In genomic region chr1:213586609-213586972, GRCh38 we compare ENCODE assay signal across 26 cellular contexts.
"Had no signal": no experiment of that assay in that cellular context is flagged by ENCODE, and none has a peak within 500 bp of the region (broad histone marks: within the 10 kb centered on the region; RNA-seq: fewer than 3 reads in every experiment).

No MANE protein-coding gene starts in this region.

- H3K4me3 Mint-ChIP-seq: endodermal cell, natural killer cell, neural progenitor cell, type B pancreatic cell had no signal

- H3K9me3 ChIP-seq: ovary, right lobe of liver, spleen, stomach, thoracic aorta, uterus had no signal

- H3K4me1 Mint-ChIP-seq: natural killer cell, neural progenitor cell had no signal

- DNase-seq: effector CD4-positive, alpha-beta T cell; endodermal cell; erythroblast; foreskin keratinocyte; head of caudate nucleus; kidney; mammary epithelial cell; natural killer cell; nucleus accumbens; ovary; right lobe of liver; spleen; stimulated activated CD4-positive, alpha-beta T cell treated with anti-CD3 and anti-CD28 coated beads, Interleukin-15, amount 100 ng/mL, for 24 hours; stimulated activated CD4-positive, alpha-beta T cell treated with anti-CD3 and anti-CD28 coated beads, Interleukin-1b, Interleukin-23, amount 100 ng/mL, for 48 hours; stimulated activated CD4-positive, alpha-beta T cell treated with anti-CD3 and anti-CD28 coated beads, Interleukin-4, amount 100 ng/mL, for 24 hours; stimulated activated naive CD4-positive, alpha-beta T cell; stomach; substantia nigra; uterus had no signal

- H3K4me3 ChIP-seq: coronary artery, hepatocyte, neural progenitor cell, ovary, right lobe of liver, spleen, stomach, thoracic aorta, uterus had no signal

- ATAC-seq: foreskin keratinocyte, left lobe of liver, natural killer cell had no signal

- H3K4me1 ChIP-seq: foreskin keratinocyte, neural progenitor cell, right lobe of liver, spleen, stomach, uterus had no signal

- H3K27ac Mint-ChIP-seq: endodermal cell, natural killer cell, neural progenitor cell, progenitor cell of endocrine pancreas, type B pancreatic cell had no signal

- H3K36me3 Mint-ChIP-seq: natural killer cell, neural progenitor cell, type B pancreatic cell had no signal

- H3K27ac ChIP-seq: coronary artery, foreskin keratinocyte, hepatocyte, neural progenitor cell, ovary, right lobe of liver, spleen, stomach, thoracic aorta, uterus had no signal

- H3K9ac ChIP-seq: neural progenitor cell had no signal

- H3K9me3 Mint-ChIP-seq: endodermal cell, natural killer cell, neural progenitor cell, type B pancreatic cell had no signal

- H3K27me3 Mint-ChIP-seq: progenitor cell of endocrine pancreas had no signal

- H3K27me3 ChIP-seq: foreskin keratinocyte, hepatocyte, neural progenitor cell, ovary, right lobe of liver, spleen, stomach, uterus had no signal

- H3K36me3 ChIP-seq: neural progenitor cell, ovary, right lobe of liver, spleen, stomach, thoracic aorta, uterus had no signal
